ENCODE assay signal across 1 cellular context in the genomic region with DNA sequence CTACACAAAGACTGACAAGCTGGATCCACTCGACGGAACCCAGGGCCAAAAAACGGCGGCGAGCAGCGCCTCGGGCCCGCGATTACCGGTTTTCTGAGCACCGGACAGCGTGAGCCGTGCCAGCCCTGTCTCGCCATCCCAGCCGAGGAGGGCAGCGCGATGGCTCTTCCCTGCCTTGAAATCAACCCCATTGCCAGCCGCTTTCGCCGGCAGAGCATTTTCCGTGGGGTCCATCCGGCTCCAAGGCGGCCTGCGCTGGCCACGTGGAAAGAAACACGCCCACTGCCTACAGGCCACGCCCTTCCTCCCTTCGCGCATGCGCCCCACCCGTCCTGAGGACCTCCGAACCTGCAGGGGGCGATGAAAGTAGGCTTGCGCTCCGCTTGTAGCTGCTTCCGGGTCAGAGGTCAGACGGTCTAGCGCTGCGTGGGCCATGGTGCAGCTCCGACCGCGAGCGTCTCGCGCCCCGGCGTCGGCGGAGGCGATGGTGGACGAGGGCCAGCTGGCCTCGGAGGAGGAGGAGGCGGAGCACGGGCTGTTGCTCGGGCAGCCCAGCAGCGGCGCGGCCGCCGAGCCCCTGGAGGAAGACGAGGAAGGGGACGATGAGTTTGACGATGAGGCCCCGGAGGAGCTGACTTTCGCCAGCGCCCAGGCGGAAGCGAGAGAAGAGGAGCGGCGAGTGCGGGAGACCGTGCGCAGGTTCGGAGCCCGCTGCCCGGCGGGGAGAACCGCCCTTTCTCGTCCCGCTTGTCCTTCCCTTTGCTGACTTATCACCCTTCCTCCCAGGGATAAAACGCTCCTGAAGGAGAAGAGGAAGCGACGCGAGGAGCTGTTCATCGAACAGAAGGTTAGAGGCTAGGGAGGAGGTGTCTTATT.
TF ChIP-seq lines count a peak whose summit lies in the region.

A gene (plus strand): TSS at position 410 of the 876 bp plus-strand sequence. CDS start 24 bp downstream, at position 434.

TF ChIP-seq in HepG2, 621 proteins besides CTCF, POLR2A, EP300 and RAD21 (continued from another document and continues in another):
- TF ChIP-seq, protein P1, sequence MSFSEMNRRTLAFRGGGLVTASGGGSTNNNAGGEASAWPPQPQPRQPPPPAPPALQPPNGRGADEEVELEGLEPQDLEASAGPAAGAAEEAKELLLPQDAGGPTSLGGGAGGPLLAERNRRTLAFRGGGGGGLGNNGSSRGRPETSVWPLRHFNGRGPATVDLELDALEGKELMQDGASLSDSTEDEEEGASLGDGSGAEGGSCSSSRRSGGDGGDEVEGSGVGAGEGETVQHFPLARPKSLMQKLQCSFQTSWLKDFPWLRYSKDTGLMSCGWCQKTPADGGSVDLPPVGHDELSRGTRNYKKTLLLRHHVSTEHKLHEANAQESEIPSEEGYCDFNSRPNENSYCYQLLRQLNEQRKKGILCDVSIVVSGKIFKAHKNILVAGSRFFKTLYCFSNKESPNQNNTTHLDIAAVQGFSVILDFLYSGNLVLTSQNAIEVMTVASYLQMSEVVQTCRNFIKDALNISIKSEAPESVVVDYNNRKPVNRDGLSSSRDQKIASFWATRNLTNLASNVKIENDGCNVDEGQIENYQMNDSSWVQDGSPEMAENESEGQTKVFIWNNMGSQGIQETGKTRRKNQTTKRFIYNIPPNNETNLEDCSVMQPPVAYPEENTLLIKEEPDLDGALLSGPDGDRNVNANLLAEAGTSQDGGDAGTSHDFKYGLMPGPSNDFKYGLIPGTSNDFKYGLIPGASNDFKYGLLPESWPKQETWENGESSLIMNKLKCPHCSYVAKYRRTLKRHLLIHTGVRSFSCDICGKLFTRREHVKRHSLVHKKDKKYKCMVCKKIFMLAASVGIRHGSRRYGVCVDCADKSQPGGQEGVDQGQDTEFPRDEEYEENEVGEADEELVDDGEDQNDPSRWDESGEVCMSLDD (CRISPR knock-in tag; IDR thresholded peaks at IDR 0.05; ENCODE audit: borderline replicate concordance), result peak; percentile 80; the same call in 1 of the 2 replicates
- TF ChIP-seq, protein P2, sequence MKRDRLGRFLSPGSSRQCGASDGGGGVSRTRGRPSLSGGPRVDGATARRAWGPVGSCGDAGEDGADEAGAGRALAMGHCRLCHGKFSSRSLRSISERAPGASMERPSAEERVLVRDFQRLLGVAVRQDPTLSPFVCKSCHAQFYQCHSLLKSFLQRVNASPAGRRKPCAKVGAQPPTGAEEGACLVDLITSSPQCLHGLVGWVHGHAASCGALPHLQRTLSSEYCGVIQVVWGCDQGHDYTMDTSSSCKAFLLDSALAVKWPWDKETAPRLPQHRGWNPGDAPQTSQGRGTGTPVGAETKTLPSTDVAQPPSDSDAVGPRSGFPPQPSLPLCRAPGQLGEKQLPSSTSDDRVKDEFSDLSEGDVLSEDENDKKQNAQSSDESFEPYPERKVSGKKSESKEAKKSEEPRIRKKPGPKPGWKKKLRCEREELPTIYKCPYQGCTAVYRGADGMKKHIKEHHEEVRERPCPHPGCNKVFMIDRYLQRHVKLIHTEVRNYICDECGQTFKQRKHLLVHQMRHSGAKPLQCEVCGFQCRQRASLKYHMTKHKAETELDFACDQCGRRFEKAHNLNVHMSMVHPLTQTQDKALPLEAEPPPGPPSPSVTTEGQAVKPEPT (CRISPR knock-in tag; IDR thresholded peaks at IDR 0.05; ENCODE audit: low read depth), result peak; percentile 46; the same call in 1 of the 2 replicates
- TF ChIP-seq ZNF75D (CRISPR knock-in tag; IDR thresholded peaks at IDR 0.05; ENCODE audit: borderline replicate concordance), result no peak; the same call in 1 of the 2 replicates
- TF ChIP-seq ZNF549 (CRISPR knock-in tag; IDR thresholded peaks at IDR 0.05), result peak; percentile 40
- TF ChIP-seq, protein P3, sequence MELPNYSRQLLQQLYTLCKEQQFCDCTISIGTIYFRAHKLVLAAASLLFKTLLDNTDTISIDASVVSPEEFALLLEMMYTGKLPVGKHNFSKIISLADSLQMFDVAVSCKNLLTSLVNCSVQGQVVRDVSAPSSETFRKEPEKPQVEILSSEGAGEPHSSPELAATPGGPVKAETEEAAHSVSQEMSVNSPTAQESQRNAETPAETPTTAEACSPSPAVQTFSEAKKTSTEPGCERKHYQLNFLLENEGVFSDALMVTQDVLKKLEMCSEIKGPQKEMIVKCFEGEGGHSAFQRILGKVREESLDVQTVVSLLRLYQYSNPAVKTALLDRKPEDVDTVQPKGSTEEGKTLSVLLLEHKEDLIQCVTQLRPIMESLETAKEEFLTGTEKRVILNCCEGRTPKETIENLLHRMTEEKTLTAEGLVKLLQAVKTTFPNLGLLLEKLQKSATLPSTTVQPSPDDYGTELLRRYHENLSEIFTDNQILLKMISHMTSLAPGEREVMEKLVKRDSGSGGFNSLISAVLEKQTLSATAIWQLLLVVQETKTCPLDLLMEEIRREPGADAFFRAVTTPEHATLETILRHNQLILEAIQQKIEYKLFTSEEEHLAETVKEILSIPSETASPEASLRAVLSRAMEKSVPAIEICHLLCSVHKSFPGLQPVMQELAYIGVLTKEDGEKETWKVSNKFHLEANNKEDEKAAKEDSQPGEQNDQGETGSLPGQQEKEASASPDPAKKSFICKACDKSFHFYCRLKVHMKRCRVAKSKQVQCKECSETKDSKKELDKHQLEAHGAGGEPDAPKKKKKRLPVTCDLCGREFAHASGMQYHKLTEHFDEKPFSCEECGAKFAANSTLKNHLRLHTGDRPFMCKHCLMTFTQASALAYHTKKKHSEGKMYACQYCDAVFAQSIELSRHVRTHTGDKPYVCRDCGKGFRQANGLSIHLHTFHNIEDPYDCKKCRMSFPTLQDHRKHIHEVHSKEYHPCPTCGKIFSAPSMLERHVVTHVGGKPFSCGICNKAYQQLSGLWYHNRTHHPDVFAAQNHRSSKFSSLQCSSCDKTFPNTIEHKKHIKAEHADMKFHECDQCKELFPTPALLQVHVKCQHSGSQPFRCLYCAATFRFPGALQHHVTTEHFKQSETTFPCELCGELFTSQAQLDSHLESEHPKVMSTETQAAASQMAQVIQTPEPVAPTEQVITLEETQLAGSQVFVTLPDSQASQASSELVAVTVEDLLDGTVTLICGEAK (IDR thresholded peaks at IDR 0.05), result peak; percentile 37; the same call in 1 of the 2 replicates
- TF ChIP-seq, protein P3 (CRISPR knock-in tag; IDR thresholded peaks at IDR 0.05), result peak; percentile 93
- TF ChIP-seq, protein P4, sequence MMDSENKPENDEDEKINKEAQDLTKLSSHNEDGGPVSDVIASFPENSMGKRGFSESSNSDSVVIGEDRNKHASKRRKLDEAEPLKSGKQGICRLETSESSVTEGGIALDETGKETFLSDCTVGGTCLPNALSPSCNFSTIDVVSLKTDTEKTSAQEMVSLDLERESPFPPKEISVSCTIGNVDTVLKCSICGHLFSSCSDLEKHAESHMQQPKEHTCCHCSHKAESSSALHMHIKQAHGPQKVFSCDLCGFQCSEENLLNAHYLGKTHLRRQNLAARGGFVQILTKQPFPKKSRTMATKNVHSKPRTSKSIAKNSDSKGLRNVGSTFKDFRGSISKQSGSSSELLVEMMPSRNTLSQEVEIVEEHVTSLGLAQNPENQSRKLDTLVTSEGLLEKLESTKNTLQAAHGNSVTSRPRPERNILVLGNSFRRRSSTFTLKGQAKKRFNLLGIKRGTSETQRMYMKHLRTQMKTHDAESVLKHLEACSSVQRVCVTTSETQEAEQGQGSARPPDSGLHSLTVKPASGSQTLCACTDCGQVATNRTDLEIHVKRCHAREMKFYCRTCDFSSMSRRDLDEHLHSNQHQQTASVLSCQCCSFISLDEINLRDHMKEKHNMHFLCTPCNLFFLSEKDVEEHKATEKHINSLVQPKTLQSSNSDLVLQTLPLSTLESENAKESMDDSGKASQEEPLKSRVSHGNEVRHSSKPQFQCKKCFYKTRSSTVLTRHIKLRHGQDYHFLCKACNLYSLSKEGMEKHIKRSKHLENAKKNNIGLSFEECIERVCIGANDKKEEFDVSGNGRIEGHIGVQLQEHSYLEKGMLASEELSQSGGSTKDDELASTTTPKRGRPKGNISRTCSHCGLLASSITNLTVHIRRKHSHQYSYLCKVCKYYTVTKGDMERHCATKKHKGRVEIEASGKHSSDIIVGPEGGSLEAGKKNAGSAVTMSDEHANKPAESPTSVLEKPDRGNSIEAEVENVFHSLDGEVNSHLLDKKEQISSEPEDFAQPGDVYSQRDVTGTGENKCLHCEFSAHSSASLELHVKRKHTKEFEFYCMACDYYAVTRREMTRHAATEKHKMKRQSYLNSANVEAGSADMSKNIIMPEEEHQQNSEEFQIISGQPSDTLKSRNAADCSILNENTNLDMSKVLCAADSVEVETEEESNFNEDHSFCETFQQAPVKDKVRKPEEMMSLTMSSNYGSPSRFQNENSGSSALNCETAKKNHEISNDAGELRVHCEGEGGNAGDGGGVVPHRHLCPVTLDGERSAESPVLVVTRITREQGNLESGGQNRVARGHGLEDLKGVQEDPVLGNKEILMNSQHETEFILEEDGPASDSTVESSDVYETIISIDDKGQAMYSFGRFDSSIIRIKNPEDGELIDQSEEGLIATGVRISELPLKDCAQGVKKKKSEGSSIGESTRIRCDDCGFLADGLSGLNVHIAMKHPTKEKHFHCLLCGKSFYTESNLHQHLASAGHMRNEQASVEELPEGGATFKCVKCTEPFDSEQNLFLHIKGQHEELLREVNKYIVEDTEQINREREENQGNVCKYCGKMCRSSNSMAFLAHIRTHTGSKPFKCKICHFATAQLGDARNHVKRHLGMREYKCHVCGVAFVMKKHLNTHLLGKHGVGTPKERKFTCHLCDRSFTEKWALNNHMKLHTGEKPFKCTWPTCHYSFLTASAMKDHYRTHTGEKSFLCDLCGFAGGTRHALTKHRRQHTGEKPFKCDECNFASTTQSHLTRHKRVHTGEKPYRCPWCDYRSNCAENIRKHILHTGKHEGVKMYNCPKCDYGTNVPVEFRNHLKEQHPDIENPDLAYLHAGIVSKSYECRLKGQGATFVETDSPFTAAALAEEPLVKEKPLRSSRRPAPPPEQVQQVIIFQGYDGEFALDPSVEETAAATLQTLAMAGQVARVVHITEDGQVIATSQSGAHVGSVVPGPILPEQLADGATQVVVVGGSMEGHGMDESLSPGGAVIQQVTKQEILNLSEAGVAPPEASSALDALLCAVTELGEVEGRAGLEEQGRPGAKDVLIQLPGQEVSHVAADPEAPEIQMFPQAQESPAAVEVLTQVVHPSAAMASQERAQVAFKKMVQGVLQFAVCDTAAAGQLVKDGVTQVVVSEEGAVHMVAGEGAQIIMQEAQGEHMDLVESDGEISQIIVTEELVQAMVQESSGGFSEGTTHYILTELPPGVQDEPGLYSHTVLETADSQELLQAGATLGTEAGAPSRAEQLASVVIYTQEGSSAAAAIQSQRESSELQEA (CRISPR knock-in tag; IDR thresholded peaks at IDR 0.05; ENCODE audit: not compliant biosample characterization), result peak; percentile 96
- TF ChIP-seq, protein P5, sequence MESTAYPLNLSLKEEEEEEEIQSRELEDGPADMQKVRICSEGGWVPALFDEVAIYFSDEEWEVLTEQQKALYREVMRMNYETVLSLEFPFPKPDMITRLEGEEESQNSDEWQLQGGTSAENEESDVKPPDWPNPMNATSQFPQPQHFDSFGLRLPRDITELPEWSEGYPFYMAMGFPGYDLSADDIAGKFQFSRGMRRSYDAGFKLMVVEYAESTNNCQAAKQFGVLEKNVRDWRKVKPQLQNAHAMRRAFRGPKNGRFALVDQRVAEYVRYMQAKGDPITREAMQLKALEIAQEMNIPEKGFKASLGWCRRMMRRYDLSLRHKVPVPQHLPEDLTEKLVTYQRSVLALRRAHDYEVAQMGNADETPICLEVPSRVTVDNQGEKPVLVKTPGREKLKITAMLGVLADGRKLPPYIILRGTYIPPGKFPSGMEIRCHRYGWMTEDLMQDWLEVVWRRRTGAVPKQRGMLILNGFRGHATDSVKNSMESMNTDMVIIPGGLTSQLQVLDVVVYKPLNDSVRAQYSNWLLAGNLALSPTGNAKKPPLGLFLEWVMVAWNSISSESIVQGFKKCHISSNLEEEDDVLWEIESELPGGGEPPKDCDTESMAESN (CRISPR knock-in tag; conservative IDR thresholded peaks at IDR 0.05), result peak; percentile 99
- TF ChIP-seq TMF1 (CRISPR knock-in tag; IDR thresholded peaks at IDR 0.05; ENCODE audit: low read depth), result peak; percentile 94
